23 cellular contexts compared by ENCODE assay signal in genomic region chr6:34110610-34111009, GRCh38. TPM values are rescaled to one million over a fixed set of nuclear protein-coding genes. Genes with fewer than 3 reads are reported as not detected.
"Had no signal": no experiment of that assay in that cellular context is flagged by ENCODE, and none has a peak within 500 bp of the region (broad histone marks: within the 10 kb centered on the region; RNA-seq: fewer than 3 reads in every experiment).

No MANE protein-coding gene starts in this region.

- H3K9me3 ChIP-seq: ascending aorta, gastrocnemius medialis, heart left ventricle, left lung, prostate gland, right atrium auricular region, tibial artery had no signal

- H3K4me3 ChIP-seq: ascending aorta, gastrocnemius medialis, heart left ventricle, left lung, prostate gland, right atrium auricular region, tibial artery had no signal

- H3K27me3 ChIP-seq: ascending aorta, right atrium auricular region had no signal

- H3K36me3 ChIP-seq: ascending aorta, gastrocnemius medialis, heart left ventricle, left lung, prostate gland, right atrium auricular region, tibial artery had no signal

- H3K4me1 ChIP-seq: ascending aorta, gastrocnemius medialis, heart left ventricle, left lung, prostate gland, right atrium auricular region, tibial artery had no signal

- DNase-seq: activated CD4-positive, alpha-beta T cell treated with anti-CD3 and anti-CD28 coated beads for 1 hour; activated CD8-positive, alpha-beta memory T cell treated with anti-CD3 and anti-CD28 coated beads for 24 hours; activated CD8-positive, alpha-beta memory T cell treated with anti-CD3 and anti-CD28 coated beads, Interleukin-2, amount 50 U/mL, for 48 hours; activated effector memory CD4-positive, alpha-beta T cell treated with anti-CD3 and anti-CD28 coated beads, Interleukin-2, amount 50 U/mL, for 16 hours; activated T-cell treated with anti-CD3 and anti-CD28 coated beads, Interleukin-2, amount 50 U/mL, for 48 hours; effector CD4-positive, alpha-beta T cell; gastrocnemius medialis; heart left ventricle; left lung; mammary epithelial cell; midbrain; stimulated activated CD4-positive, alpha-beta T cell treated with anti-CD3 and anti-CD28 coated beads, Interleukin-12 subunit alpha, Interleukin-12 subunit beta, amount 100 ng/mL, for 4 hours; stimulated activated CD4-positive, alpha-beta T cell treated with anti-CD3 and anti-CD28 coated beads, Interleukin-1b, Interleukin-23, amount 100 ng/mL, for 48 hours; stimulated activated CD8-positive, alpha-beta memory T cell treated with anti-CD3 and anti-CD28 coated beads, Interleukin-4, amount 100 ng/mL, for 48 hours; stimulated activated naive CD4-positive, alpha-beta T cell treated with Interleukin-2 at 50 U/mL for 16 hours; tibial artery; WERI-Rb-1 had no signal

RNA-seq across cellular contexts. Expression of gene GRM4, which starts 35.3 kb away (rescaled TPM):
- total RNA-seq: ascending aorta, esophagus mucosa, kidney epithelial cell, left lung, right atrium auricular region, subcutaneous adipose tissue had no signal
- polyA plus RNA-seq: heart left ventricle, mammary epithelial cell had no signal
